In genomic region chr19:49473868-49474544, GRCh38 we compare ENCODE assay signal across 8 cellular contexts. TPM values are rescaled to one million over a fixed set of nuclear protein-coding genes. Genes with fewer than 3 reads are reported as not detected.
DNase-seq lines count a peak whose midpoint lies in the region; ATAC-seq and TF ChIP-seq lines count a peak whose summit lies in the region.

Gene FLT3LG (plus strand): TSS chr19:49474215. CDS start chr19:49474640, 425 bp downstream.

- peak within 1 kb of the TSS; percentile 94 for H2AFZ ChIP-seq in PC-3 (ENCODE audit: low read length)

- H3K9ac ChIP-seq in PC-3 (ENCODE audit: low read length) = peak within 1 kb of the TSS; percentile 61

- H3K9me3 ChIP-seq in PC-3 (ENCODE audit: low read length) = no peaks in the 10 kb centered on the region

- ATAC-seq in GM18868 (IDR thresholded peaks at IDR 0.05; ENCODE audit: unreplicated experiment) = peak; percentile 59
- peak; percentile 80 for ATAC-seq in PC-3
- peak; percentile 55 to 83 (median 65) for ATAC-seq in natural killer cell
- peak; percentile 56 for ATAC-seq in stimulated activated naive CD8-positive, alpha-beta T cell treated with anti-CD3 and anti-CD28 coated beads, Interleukin-15, Interleukin-2, amounts not matched to agents 100 U/mL and 50 U/mL, for 24 hours

- H4K20me1 ChIP-seq in PC-3 (ENCODE audit: low read length) = no peaks in the 10 kb centered on the region

- DNase-seq in AG09309 (ENCODE audit: low read depth) (peak; percentile 34), HK-2 (ENCODE audit: unreplicated experiment) (peak; percentile 69), PC-3 (peak; percentile 77), fibroblast of gingiva (ENCODE audit: low read depth) (peak; percentile 71), natural killer cell (peak; percentile 90)
- peak; percentile 94 to 95 for DNase-seq in activated T-cell treated with anti-CD3 and anti-CD28 coated beads, Interleukin-2, amount 50 U/mL, for 48 hours
- DNase-seq in stimulated activated naive CD8-positive, alpha-beta T cell treated with anti-CD3 and anti-CD28 coated beads, Interleukin-15, Interleukin-2, amounts not matched to agents 100 U/mL and 50 U/mL, for 24 hours = peak; percentile 92

- H3F3A ChIP-seq in PC-3 (ENCODE audit: low read length, unreplicated experiment) = no peaks in the 10 kb centered on the region

- H3K79me2 ChIP-seq in PC-3 (ENCODE audit: low read length) = no peaks in the 10 kb centered on the region

- peak within 1 kb of the TSS; percentile 95 for H3K4me3 Mint-ChIP-seq in natural killer cell

- no peaks in the 10 kb centered on the region; the same call in 1 of the 2 replicates for H3K36me3 ChIP-seq in PC-3 (ENCODE audit: low read depth, low read length)

- H3K4me2 ChIP-seq in PC-3 (ENCODE audit: low read length) = peak within 1 kb of the TSS; percentile 89

- peak within 1 kb of the TSS; percentile 88 to 94 for H3K27ac Mint-ChIP-seq in natural killer cell

- POLR2A ChIA-PET in PC-3 (lab: Charles Lee; ENCODE audit: unreplicated experiment) = no interaction called here

- no peaks in the 10 kb centered on the region for H3K27me3 ChIP-seq in PC-3 (ENCODE audit: low read length)

- CTCF ChIA-PET in PC-3 (lab: Charles Lee) = interaction anchor here (0.6 to 1.2 kb wide), 3 partner anchors 21 to 464 kb away, joined by 3 to 10 read pairs (median 5); no protein-coding TSS in a partner anchor

- no peaks in the 10 kb centered on the region for H3K9me3 Mint-ChIP-seq in natural killer cell

- H3K4me1 ChIP-seq in PC-3 (ENCODE audit: insufficient read depth, low read length) = no peaks in the 10 kb centered on the region

- H3K4me3 ChIP-seq in AG09309 (ENCODE audit: control insufficient read depth, low read depth, low read length) (peak within 1 kb of the TSS; percentile 81), PC-3 (ENCODE audit: low read length) (peak within 1 kb of the TSS; percentile 82)

- intact Hi-C loops in PC-3 (cut with micrococcal nuclease) (no loop called here), natural killer cell (cut with micrococcal nuclease) (loop anchor here (1.0 kb wide), 2 partner anchors 73 to 96 kb away; no protein-coding TSS in a partner anchor)

- no TSS peak for BruUV-seq in PC-3 (replicated peaks; lab: Mats Ljungman, UMichigan)

- TF ChIP-seq CTCF in AG09309 (IDR thresholded peaks at IDR 0.05; ENCODE audit: control insufficient read depth, insufficient read depth, low read depth, low read length, missing control alignments) (peak; percentile 93), PC-3 (conservative IDR thresholded peaks at IDR 0.05; ENCODE audit: low read depth, low read length) (peak; percentile 99), natural killer cell (IDR thresholded peaks at IDR 0.05) (peak; percentile 94)

- peaks cover 31 to 55% of the 10 kb centered on the region in 2 donors for H3K4me1 Mint-ChIP-seq in natural killer cell

- no peaks in the 10 kb centered on the region for H3K36me3 Mint-ChIP-seq in natural killer cell

- H3K27me3 Mint-ChIP-seq in natural killer cell (ENCODE audit: low read depth in 2 of 2) = no peaks in the 10 kb centered on the region

- H3K27ac ChIP-seq in PC-3 (ENCODE audit: low read length) = no peak within 1 kb of the TSS

- H3K9me2 ChIP-seq in PC-3 (replicated peaks; ENCODE audit: low read length) = no peaks in the 10 kb centered on the region

RNA-seq across cellular contexts. Expression of gene FLT3LG, which starts in this region (rescaled TPM):
- total RNA-seq in PC-3 (2014; rRNA removed) = 0.18 and 2.8 TPM in 2 replicates
- total RNA-seq in natural killer cell = 10 to 100 TPM; 44.7 to 65.7 (median 64.8) TPM

Comparison
In these comparisons a context has a peak if more than half of its experiments do, and no peak if none do; other contexts are left out.
1. RNA of gene FLT3LG (total RNA-seq): 44.7 to 65.7 TPM in natural killer cell; 0.18 to 2.8 TPM in PC-3; every median in the first group is over 10 times any median in the second.
2. DNase-seq: peak in every context shown above with its lines; median percentile 94 in activated T-cell treated with anti-CD3 and anti-CD28 coated beads, Interleukin-2, amount 50 U/mL, for 48 hours; 92 in stimulated activated naive CD8-positive, alpha-beta T cell treated with anti-CD3 and anti-CD28 coated beads, Interleukin-15, Interleukin-2, amounts not matched to agents 100 U/mL and 50 U/mL, for 24 hours; 90 in natural killer cell; 77 in PC-3; 71 in fibroblast of gingiva; 69 in HK-2; 34 in AG09309.
3. Peak in every context shown above with its lines, with median percentiles within 50 percentile points of each other: CTCF ChIP-seq and ATAC-seq.